Comparison of ENCODE assay signal across 8 cellular contexts in genomic region chr3:134250717-134251220, GRCh38. TPM values are rescaled to one million over a fixed set of nuclear protein-coding genes. Genes with fewer than 3 reads are reported as not detected.
A peak's percentile ranks its signal among the peaks of the same experiment; 100 is the strongest.
DNase-seq lines count a peak whose midpoint lies in the region; ATAC-seq lines count a peak whose summit lies in the region.

Gene RYK, minus strand, starts transcription at chr3:134250859. Its CDS starts 205 bp downstream, at chr3:134250654.

- H3K9me3 Mint-ChIP-seq in CD4-positive, CD25-positive, alpha-beta regulatory T cell: peaks cover 0 to 2% (median 0%) of the 10 kb centered on the region in 7 donors

- peaks cover 4% of the 10 kb centered on the region for H3K36me3 Mint-ChIP-seq in CD4-positive, CD25-positive, alpha-beta regulatory T cell

- H3K4me1 ChIP-seq in CD4-positive, CD25-positive, alpha-beta regulatory T cell (ENCODE audit: control insufficient read depth, insufficient read depth, low read length, poor library complexity, severe bottlenecking): peaks cover 8% of the 10 kb centered on the region

- H3K9me3 ChIP-seq in CD4-positive, CD25-positive, alpha-beta regulatory T cell (ENCODE audit: control insufficient read depth in 2 of 2, low read length in 2 of 2): no peaks in the 10 kb centered on the region

- H3K4me1 Mint-ChIP-seq in CD4-positive, CD25-positive, alpha-beta regulatory T cell: peaks cover 14 to 62% (median 40%) of the 10 kb centered on the region in 4 donors

- H3K27me3 Mint-ChIP-seq in CD4-positive, CD25-positive, alpha-beta regulatory T cell: peaks cover 5% of the 10 kb centered on the region

- ATAC-seq in CD4-positive, CD25-positive, alpha-beta regulatory T cell (ENCODE audit: low read depth in 2 of 2): peak; percentile 86 to 88
- ATAC-seq in GM19438 (IDR thresholded peaks at IDR 0.05; ENCODE audit: low read depth, unreplicated experiment): peak; percentile 77
- peak; percentile 56 for ATAC-seq in HG03565 (IDR thresholded peaks at IDR 0.05; ENCODE audit: unreplicated experiment)

- H3K27ac Mint-ChIP-seq in CD4-positive, CD25-positive, alpha-beta regulatory T cell: peak within 1 kb of the TSS; percentile 91 to 98 (median 94)

- peaks cover 3% of the 10 kb centered on the region for H3K27me3 ChIP-seq in CD4-positive, CD25-positive, alpha-beta regulatory T cell (ENCODE audit: control insufficient read depth, insufficient read depth, low read length)

- peak within 1 kb of the TSS; percentile 75 for H3K27ac ChIP-seq in CD4-positive, CD25-positive, alpha-beta regulatory T cell (ENCODE audit: insufficient read depth, low read length, poor library complexity, severe bottlenecking)

- H3K4me3 ChIP-seq in CD4-positive, CD25-positive, alpha-beta regulatory T cell (ENCODE audit: low read depth, low read length): peak within 1 kb of the TSS; percentile 81

- DNase-seq in CD4-positive, CD25-positive, alpha-beta regulatory T cell: peak; percentile 65 to 78 (median 77)
- DNase-seq in NCI-H774 (lab: John Stamatoyannopoulos, UW) (peak; percentile 87), medulla oblongata (ENCODE audit: extremely low spot score) (peak; percentile 82)
- DNase-seq in activated CD8-positive, alpha-beta memory T cell treated with anti-CD3 and anti-CD28 coated beads for 1 hour (ENCODE audit: extremely low read depth in 1 of 2, low read depth in 1 of 2): peak; percentile 13 to 64
- DNase-seq in effector CD8-positive, alpha-beta T cell (lab: John Stamatoyannopoulos, UW): peak; percentile 49
- DNase-seq in stimulated activated CD4-positive, alpha-beta T cell treated with anti-CD3 and anti-CD28 coated beads, TNF-alpha, amount 100 ng/mL, for 48 hours (ENCODE audit: low read depth in 3 of 3): peak; percentile 38 to 60 (median 44)

- peak within 1 kb of the TSS; percentile 96 to 99 (median 97) for H3K4me3 Mint-ChIP-seq in CD4-positive, CD25-positive, alpha-beta regulatory T cell

- no peaks in the 10 kb centered on the region for H3K36me3 ChIP-seq in CD4-positive, CD25-positive, alpha-beta regulatory T cell (ENCODE audit: control insufficient read depth, insufficient read depth, low read length)

RNA-seq across cellular contexts. Expression of gene RYK, which starts in this region (rescaled TPM):
- 35.2 TPM for total RNA-seq in CD4-positive, CD25-positive, alpha-beta regulatory T cell
- polyA plus RNA-seq in CD4-positive, CD25-positive, alpha-beta regulatory T cell: 1 to 10 TPM; 5.6 to 7.9 (median 7.0) TPM

Comparison
In these comparisons a context has a peak if more than half of its experiments do, and no peak if none do; other contexts are left out.
1. Peak in every context shown above with its lines: DNase-seq, ATAC-seq, H3K4me3 ChIP-seq and H3K27ac ChIP-seq.